8 cellular contexts compared by ENCODE assay signal in genomic region chr2:238286987-238287386, GRCh38. TPM values are rescaled to one million over a fixed set of nuclear protein-coding genes. Genes with fewer than 3 reads are reported as not detected.
DNase-seq lines count a peak whose midpoint lies in the region; ATAC-seq and TF ChIP-seq lines count a peak whose summit lies in the region.

No MANE protein-coding gene starts in this region.

- H3K4me3 ChIP-seq in CD8-positive, alpha-beta memory T cell (ENCODE audit: low read length): no peak overlapping the region
- H3K4me3 ChIP-seq in epithelial cell of esophagus (ENCODE audit: low read length): peak overlapping the region; percentile 93

- H3K4me1 ChIP-seq in CD8-positive, alpha-beta memory T cell (ENCODE audit: insufficient read depth, low read length): peaks cover 23% of the 10 kb centered on the region

- no peak overlapping the region for H3K27ac ChIP-seq in CD8-positive, alpha-beta memory T cell (ENCODE audit: low read depth, low read length)

- intact Hi-C loops in posterior vena cava (cut with DNase I): no loop called here

- H3K27ac Mint-ChIP-seq in CD8-positive, alpha-beta memory T cell: peak overlapping the region; percentile 82 to 93 (median 88)
- H3K27ac Mint-ChIP-seq in T-helper 2 cell treated with Interferon-gamma antibody and Interleukin-4, amounts not matched to agents 5 μg/mL and 100 μg/mL, for 36 hours: peak overlapping the region; percentile 67

- DNase-seq in CD8-positive, alpha-beta memory T cell: peak in 1 of 5 donors; percentile 37
- peak; percentile 38 for DNase-seq in T-helper 2 cell treated with Interferon-gamma antibody and Interleukin-4, amounts not matched to agents 5 μg/mL and 100 μg/mL, for 36 hours (ENCODE audit: low spot score)
- DNase-seq in epithelial cell of esophagus (ENCODE audit: low read depth) (no peak), posterior vena cava (ENCODE audit: low spot score) (peak; percentile 78), ureter (ENCODE audit: low spot score) (no peak), NCI-H128 (lab: John Stamatoyannopoulos, UW; ENCODE audit: unreplicated experiment) (no peak)

- no peaks in the 10 kb centered on the region for H3K9me3 ChIP-seq in CD8-positive, alpha-beta memory T cell (ENCODE audit: low read length)

- peak overlapping the region; percentile 77 to 91 (median 81) for H3K4me3 Mint-ChIP-seq in CD8-positive, alpha-beta memory T cell
- H3K4me3 Mint-ChIP-seq in T-helper 2 cell treated with Interferon-gamma antibody and Interleukin-4, amounts not matched to agents 5 μg/mL and 100 μg/mL, for 36 hours: peak overlapping the region; percentile 81

- H3K9me3 Mint-ChIP-seq in CD8-positive, alpha-beta memory T cell: no peaks in the 10 kb centered on the region
- no peaks in the 10 kb centered on the region for H3K9me3 Mint-ChIP-seq in T-helper 2 cell treated with Interferon-gamma antibody and Interleukin-4, amounts not matched to agents 5 μg/mL and 100 μg/mL, for 36 hours

- H3K36me3 Mint-ChIP-seq in CD8-positive, alpha-beta memory T cell: peaks cover 0 to 5% (median 0%) of the 10 kb centered on the region in 3 donors
- H3K36me3 Mint-ChIP-seq in T-helper 2 cell treated with Interferon-gamma antibody and Interleukin-4, amounts not matched to agents 5 μg/mL and 100 μg/mL, for 36 hours (ENCODE audit: low read depth): no peaks in the 10 kb centered on the region

- H3K27me3 Mint-ChIP-seq in CD8-positive, alpha-beta memory T cell: no peaks in the 10 kb centered on the region
- no peaks in the 10 kb centered on the region for H3K27me3 Mint-ChIP-seq in T-helper 2 cell treated with Interferon-gamma antibody and Interleukin-4, amounts not matched to agents 5 μg/mL and 100 μg/mL, for 36 hours (ENCODE audit: low read depth)

- H3K36me3 ChIP-seq in CD8-positive, alpha-beta memory T cell (ENCODE audit: insufficient read depth, low read length): no peaks in the 10 kb centered on the region

- no peak for ATAC-seq in GM21737 (IDR thresholded peaks at IDR 0.05; ENCODE audit: unreplicated experiment)
- no peak for ATAC-seq in HG03108 (IDR thresholded peaks at IDR 0.05; ENCODE audit: unreplicated experiment)

- TF ChIP-seq CTCF in epithelial cell of esophagus (IDR thresholded peaks at IDR 0.05; ENCODE audit: insufficient read depth, low read depth, low read length, missing control alignments): no peak

- POLR2A ChIA-PET in CD8-positive, alpha-beta memory T cell (lab: Charles Lee): no interaction called here

- CTCF ChIA-PET in CD8-positive, alpha-beta memory T cell (lab: Charles Lee): no interaction called here

- peaks cover 41 to 62% (median 43%) of the 10 kb centered on the region in 3 donors for H3K4me1 Mint-ChIP-seq in CD8-positive, alpha-beta memory T cell
- H3K4me1 Mint-ChIP-seq in T-helper 2 cell treated with Interferon-gamma antibody and Interleukin-4, amounts not matched to agents 5 μg/mL and 100 μg/mL, for 36 hours (ENCODE audit: low read depth): peaks cover 28% of the 10 kb centered on the region

- H3K27me3 ChIP-seq in CD8-positive, alpha-beta memory T cell (ENCODE audit: insufficient read depth, low read length, poor library complexity, severe bottlenecking): no peaks in the 10 kb centered on the region

RNA-seq across cellular contexts. Expression of gene PER2, which starts 1.4 kb away (rescaled TPM):
- 10 to 100 TPM; 12.9 to 14.2 TPM for total RNA-seq in CD8-positive, alpha-beta memory T cell
- 4.3 TPM for polyA plus RNA-seq in CD8-positive, alpha-beta memory T cell
- total RNA-seq in posterior vena cava: 10 to 100 TPM; 10.1 to 16.8 TPM
- 30.5 TPM for total RNA-seq in ureter

RNA-seq across cellular contexts. Expression of gene TRAF3IP1, which starts 33.3 kb away (rescaled TPM):
- 10 to 100 TPM; 14.7 to 15.9 TPM for total RNA-seq in CD8-positive, alpha-beta memory T cell
- 10.2 TPM for polyA plus RNA-seq in CD8-positive, alpha-beta memory T cell
- total RNA-seq in posterior vena cava (10 to 100 TPM; 27.1 to 37.2 TPM), ureter (22.4 TPM)

RNA-seq across cellular contexts. Expression of gene HES6, which starts 47.1 kb away (rescaled TPM):
- total RNA-seq in CD8-positive, alpha-beta memory T cell: 1 to 10 TPM; 4.7 to 5.1 TPM
- polyA plus RNA-seq in CD8-positive, alpha-beta memory T cell: 2.2 TPM
- 1 to 10 TPM; 2.3 to 6.9 TPM for total RNA-seq in posterior vena cava
- total RNA-seq in ureter: 3.4 TPM

Comparison
In these comparisons a context has a peak if more than half of its experiments do, and no peak if none do; other contexts are left out.
1. DNase-seq: peak in T-helper 2 cell treated with Interferon-gamma antibody and Interleukin-4, amounts not matched to agents 5 μg/mL and 100 μg/mL, for 36 hours (single experiment) and posterior vena cava (single experiment); none in epithelial cell of esophagus (single experiment), ureter (single experiment) and NCI-H128 (single experiment).